Comparison of ENCODE assay signal across 25 cellular contexts in the genomic region with DNA sequence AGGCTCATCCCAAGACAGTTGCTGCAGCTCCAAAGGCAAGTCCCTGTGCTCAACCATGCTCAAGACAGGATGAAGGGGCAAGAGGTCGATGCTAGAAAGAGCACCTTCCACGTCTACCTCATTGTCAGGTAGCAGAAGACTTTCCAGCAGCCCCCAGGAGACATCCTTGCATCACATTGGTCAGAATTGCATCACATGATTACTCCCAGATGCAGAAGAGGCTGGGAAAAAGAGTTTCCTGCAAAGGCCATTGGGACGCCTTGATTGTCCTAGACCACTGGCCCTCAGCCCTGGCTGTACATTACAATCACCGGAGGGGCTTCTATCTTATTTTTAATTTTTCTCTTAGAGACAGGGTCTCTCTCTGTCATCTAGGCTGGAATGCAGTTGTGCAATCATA. TPM values are rescaled to one million over a fixed set of nuclear protein-coding genes. Genes with fewer than 3 reads are reported as not detected.
"Had no signal": no experiment of that assay in that cellular context is flagged by ENCODE, and none has a peak within 500 bp of the region (broad histone marks: within the 10 kb centered on the region; RNA-seq: fewer than 3 reads in every experiment).

No MANE protein-coding gene starts in this region.

- H3K4me2 ChIP-seq: PC-9 had no signal

- ATAC-seq: Right ventricle myocardium inferior, SK-N-SH treated with all-trans-retinoic acid at 6 μM for 48 hours had no signal

- H3K4me3 ChIP-seq: PC-9, Peyer's patch, SJCRH30 had no signal

- H3K27me3 ChIP-seq: Peyer's patch had no signal

- H3K36me3 ChIP-seq: Peyer's patch, SJCRH30 had no signal

- H3K4me1 ChIP-seq: Peyer's patch, SJCRH30 had no signal

- H3K9me3 ChIP-seq: Peyer's patch, SJCRH30 had no signal

- H2AFZ ChIP-seq: PC-9 had no signal

- H3K27ac ChIP-seq: HL-60, PC-9, Peyer's patch, SJCRH30 had no signal

- DNase-seq: Kasumi-1, KG1, MM.1S, NCI-H1092 treated with DMSO at 0.1 percent for 48 hours, NCI-H1436, NCI-H187, NCI-H2029, NCI-H2081 treated with DMSO at 0.1 percent for 48 hours, NCI-H2171, NCI-H226, NCI-H446, NCI-H510A, NCI-H524 treated with DMSO at 0.1 percent for 48 hours, NCI-H69, NCI-H774, OCI-M1, PC-9, Peyer's patch, SHP77 treated with DMSO at 0.1 percent for 48 hours, SJCRH30 had no signal

RNA-seq across cellular contexts. Expression of gene ZNF334, which starts 17.3 kb away (rescaled TPM):
- total RNA-seq: RPMI7951 had no signal

RNA-seq across cellular contexts. Expression of gene OCSTAMP, which starts 19.8 kb away (rescaled TPM):
- total RNA-seq: M059J, PC-9, Peyer's patch, Right ventricle myocardium inferior, RPMI7951, SJCRH30 had no signal
